1 cellular context compared by ENCODE assay signal in genomic region chr1:1004780-1005697, GRCh38.
TF ChIP-seq lines count a peak whose summit lies in the region.

No MANE protein-coding gene starts in this region.

TF ChIP-seq in HepG2, 621 proteins besides CTCF, POLR2A, EP300 and RAD21 (continued from another document and continues in another):
- peak; percentile 23; the same call in 1 of the 2 replicates for TF ChIP-seq MAZ (IDR thresholded peaks at IDR 0.05; ENCODE audit: borderline replicate concordance, low read depth, low read length)
- peak; percentile 68; the same call in 1 of the 2 replicates for TF ChIP-seq MAZ (CRISPR knock-in tag; IDR thresholded peaks at IDR 0.05; ENCODE audit: low read depth)
- TF ChIP-seq TEAD3 (CRISPR knock-in tag; optimal IDR thresholded peaks at IDR 0.05; ENCODE audit: borderline replicate concordance): peak; percentile 39
- TF ChIP-seq ZNF773 (CRISPR knock-in tag; IDR thresholded peaks at IDR 0.05; ENCODE audit: borderline replicate concordance): no peak
- no peak for TF ChIP-seq NAIF1 (CRISPR knock-in tag; IDR thresholded peaks at IDR 0.05; ENCODE audit: borderline replicate concordance)
- no peak for TF ChIP-seq ZNF382 (CRISPR knock-in tag; IDR thresholded peaks at IDR 0.05; ENCODE audit: borderline replicate concordance)
- TF ChIP-seq ZZZ3 (CRISPR knock-in tag; IDR thresholded peaks at IDR 0.05; ENCODE audit: borderline replicate concordance): no peak
- TF ChIP-seq ATF7-NPFF (CRISPR knock-in tag; IDR thresholded peaks at IDR 0.05; ENCODE audit: low read depth): 0 out of 2 replicates have a peak, but pooled peaks have one; percentile 32
- TF ChIP-seq ZBTB7B (CRISPR knock-in tag; IDR thresholded peaks at IDR 0.05): peak; percentile 78
- no peak; the same call in 1 of the 2 replicates for TF ChIP-seq SSRP1 (CRISPR knock-in tag; IDR thresholded peaks at IDR 0.05)
- peak; percentile 33; the same call in 1 of the 2 replicates for TF ChIP-seq TGIF2 (CRISPR knock-in tag; IDR thresholded peaks at IDR 0.05)
- TF ChIP-seq, protein P1, sequence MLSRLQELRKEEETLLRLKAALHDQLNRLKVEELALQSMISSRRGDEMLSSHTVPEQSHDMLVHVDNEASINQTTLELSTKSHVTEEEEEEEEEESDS (CRISPR knock-in tag; IDR thresholded peaks at IDR 0.05; ENCODE audit: borderline replicate concordance): no peak
- no peak for TF ChIP-seq ZFP62 (CRISPR knock-in tag; IDR thresholded peaks at IDR 0.05)
- TF ChIP-seq, protein P2, sequence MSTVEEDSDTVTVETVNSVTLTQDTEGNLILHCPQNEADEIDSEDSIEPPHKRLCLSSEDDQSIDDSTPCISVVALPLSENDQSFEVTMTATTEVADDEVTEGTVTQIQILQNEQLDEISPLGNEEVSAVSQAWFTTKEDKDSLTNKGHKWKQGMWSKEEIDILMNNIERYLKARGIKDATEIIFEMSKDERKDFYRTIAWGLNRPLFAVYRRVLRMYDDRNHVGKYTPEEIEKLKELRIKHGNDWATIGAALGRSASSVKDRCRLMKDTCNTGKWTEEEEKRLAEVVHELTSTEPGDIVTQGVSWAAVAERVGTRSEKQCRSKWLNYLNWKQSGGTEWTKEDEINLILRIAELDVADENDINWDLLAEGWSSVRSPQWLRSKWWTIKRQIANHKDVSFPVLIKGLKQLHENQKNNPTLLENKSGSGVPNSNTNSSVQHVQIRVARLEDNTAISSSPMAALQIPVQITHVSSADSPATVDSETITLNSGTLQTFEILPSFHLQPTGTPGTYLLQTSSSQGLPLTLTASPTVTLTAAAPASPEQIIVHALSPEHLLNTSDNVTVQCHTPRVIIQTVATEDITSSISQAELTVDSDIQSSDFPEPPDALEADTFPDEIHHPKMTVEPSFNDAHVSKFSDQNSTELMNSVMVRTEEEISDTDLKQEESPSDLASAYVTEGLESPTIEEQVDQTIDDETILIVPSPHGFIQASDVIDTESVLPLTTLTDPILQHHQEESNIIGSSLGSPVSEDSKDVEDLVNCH (CRISPR knock-in tag; IDR thresholded peaks at IDR 0.05): no peak
- no peak for TF ChIP-seq ELF3 (CRISPR knock-in tag; IDR thresholded peaks at IDR 0.05)
- TF ChIP-seq ZNF101 (CRISPR knock-in tag; IDR thresholded peaks at IDR 0.05; ENCODE audit: borderline replicate concordance, low read depth): no peak
- TF ChIP-seq GPBP1L1 (CRISPR knock-in tag; IDR thresholded peaks at IDR 0.05): no peak
- peak; percentile 53 for TF ChIP-seq THAP11 (CRISPR knock-in tag; IDR thresholded peaks at IDR 0.05)
- TF ChIP-seq ONECUT2 (CRISPR knock-in tag; IDR thresholded peaks at IDR 0.05): no peak
- no peak for TF ChIP-seq ZHX2 (IDR thresholded peaks at IDR 0.05; ENCODE audit: low read depth)
- no peak for TF ChIP-seq ZHX2 (CRISPR knock-in tag; IDR thresholded peaks at IDR 0.05; ENCODE audit: borderline replicate concordance)
- TF ChIP-seq ZNF788 (CRISPR knock-in tag; IDR thresholded peaks at IDR 0.05; ENCODE audit: borderline replicate concordance): peak; percentile 59; the same call in 1 of the 2 replicates
- TF ChIP-seq TARDBP (CRISPR knock-in tag; IDR thresholded peaks at IDR 0.05): peak; percentile 63; the same call in 1 of the 2 replicates
- peak; percentile 52 for TF ChIP-seq POLR2AphosphoS5 (IDR thresholded peaks at IDR 0.05; ENCODE audit: low read depth, low read length)
- no peak for TF ChIP-seq RFX3 (CRISPR knock-in tag; IDR thresholded peaks at IDR 0.05)
- no peak for TF ChIP-seq ZNF282 (IDR thresholded peaks at IDR 0.05; ENCODE audit: partially characterized antibody)
- no peak for TF ChIP-seq FLYWCH1 (CRISPR knock-in tag; IDR thresholded peaks at IDR 0.05)
- 0 out of 2 replicates have a peak, but pooled peaks have one; percentile 17 for TF ChIP-seq NFATC3 (CRISPR knock-in tag; IDR thresholded peaks at IDR 0.05)
- no peak for TF ChIP-seq ZNF850 (CRISPR knock-in tag; conservative IDR thresholded peaks at IDR 0.05)
- TF ChIP-seq XRCC5 (optimal IDR thresholded peaks at IDR 0.05; ENCODE audit: low read length): no peak
- TF ChIP-seq, protein P3, sequence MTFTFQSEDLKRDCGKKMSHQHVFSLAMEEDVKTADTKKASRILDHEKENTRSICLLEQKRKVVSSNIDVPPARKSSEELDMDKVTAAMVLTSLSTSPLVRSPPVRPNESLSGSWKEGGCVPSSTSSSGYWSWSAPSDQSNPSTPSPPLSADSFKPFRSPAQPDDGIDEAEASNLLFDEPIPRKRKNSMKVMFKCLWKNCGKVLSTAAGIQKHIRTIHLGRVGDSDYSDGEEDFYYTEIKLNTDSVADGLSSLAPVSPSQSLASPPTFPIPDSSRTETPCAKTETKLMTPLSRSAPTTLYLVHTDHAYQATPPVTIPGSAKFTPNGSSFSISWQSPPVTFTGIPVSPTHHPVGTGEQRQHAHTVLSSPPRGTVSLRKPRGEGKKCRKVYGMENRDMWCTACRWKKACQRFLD (CRISPR knock-in tag; IDR thresholded peaks at IDR 0.05; ENCODE audit: borderline replicate concordance): no peak
- TF ChIP-seq KLF16 (CRISPR knock-in tag; IDR thresholded peaks at IDR 0.05): no peak
- no peak for TF ChIP-seq ZNF484 (CRISPR knock-in tag; IDR thresholded peaks at IDR 0.05; ENCODE audit: borderline replicate concordance, low read depth)
- peak; percentile 82 for TF ChIP-seq HIC2 (CRISPR knock-in tag; IDR thresholded peaks at IDR 0.05; ENCODE audit: low read depth)
- no peak for TF ChIP-seq ZNF256 (CRISPR knock-in tag; conservative IDR thresholded peaks at IDR 0.05)
- TF ChIP-seq ZNF782 (CRISPR knock-in tag; IDR thresholded peaks at IDR 0.05; ENCODE audit: borderline replicate concordance): peak; percentile 82; the same call in 1 of the 2 replicates
- TF ChIP-seq MBD4 (IDR thresholded peaks at IDR 0.05; ENCODE audit: borderline replicate concordance, low read length): no peak
- TF ChIP-seq, protein P4, sequence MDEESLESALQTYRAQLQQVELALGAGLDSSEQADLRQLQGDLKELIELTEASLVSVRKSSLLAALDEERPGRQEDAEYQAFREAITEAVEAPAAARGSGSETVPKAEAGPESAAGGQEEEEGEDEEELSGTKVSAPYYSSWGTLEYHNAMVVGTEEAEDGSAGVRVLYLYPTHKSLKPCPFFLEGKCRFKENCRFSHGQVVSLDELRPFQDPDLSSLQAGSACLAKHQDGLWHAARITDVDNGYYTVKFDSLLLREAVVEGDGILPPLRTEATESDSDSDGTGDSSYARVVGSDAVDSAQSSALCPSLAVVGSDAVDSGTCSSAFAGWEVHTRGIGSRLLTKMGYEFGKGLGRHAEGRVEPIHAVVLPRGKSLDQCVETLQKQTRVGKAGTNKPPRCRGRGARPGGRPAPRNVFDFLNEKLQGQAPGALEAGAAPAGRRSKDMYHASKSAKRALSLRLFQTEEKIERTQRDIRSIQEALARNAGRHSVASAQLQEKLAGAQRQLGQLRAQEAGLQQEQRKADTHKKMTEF (CRISPR knock-in tag; IDR thresholded peaks at IDR 0.05): peak; percentile 40; the same call in 1 of the 2 replicates
- peak; percentile 42; the same call in 1 of the 2 replicates for TF ChIP-seq ZMAT3 (CRISPR knock-in tag; conservative IDR thresholded peaks at IDR 0.05)
- no peak for TF ChIP-seq ZNF496 (CRISPR knock-in tag; IDR thresholded peaks at IDR 0.05; ENCODE audit: insufficient replicate concordance)
- no peak for TF ChIP-seq SRSF1 (optimal IDR thresholded peaks at IDR 0.05; ENCODE audit: low read depth, low read length)
- TF ChIP-seq ZNF879 (CRISPR knock-in tag; IDR thresholded peaks at IDR 0.05): 0 out of 2 replicates have a peak, but pooled peaks have one; percentile 33
- TF ChIP-seq GATAD2A (CRISPR knock-in tag; IDR thresholded peaks at IDR 0.05): peak; percentile 75
- no peak for TF ChIP-seq CENPX (CRISPR knock-in tag; IDR thresholded peaks at IDR 0.05)
- no peak for TF ChIP-seq NONO (IDR thresholded peaks at IDR 0.05)
- TF ChIP-seq NONO (CRISPR knock-in tag; conservative IDR thresholded peaks at IDR 0.05): peak; percentile 79
- peak; percentile 45; the same call in 1 of the 2 replicates for TF ChIP-seq RXRA (CRISPR knock-in tag; IDR thresholded peaks at IDR 0.05)
- 0 out of 2 replicates have a peak, but pooled peaks have one; percentile 81 for TF ChIP-seq ZC3H13 (CRISPR knock-in tag; IDR thresholded peaks at IDR 0.05)
- TF ChIP-seq U2AF1 (optimal IDR thresholded peaks at IDR 0.05; ENCODE audit: low read depth, low read length): no peak
- no peak for TF ChIP-seq ZNF740 (CRISPR knock-in tag; IDR thresholded peaks at IDR 0.05)
- no peak for TF ChIP-seq ZNF354B (CRISPR knock-in tag; IDR thresholded peaks at IDR 0.05)
- no peak for TF ChIP-seq ZFP41 (CRISPR knock-in tag; IDR thresholded peaks at IDR 0.05; ENCODE audit: borderline replicate concordance)
- 0 out of 2 replicates have a peak, but pooled peaks have one; percentile 6 for TF ChIP-seq ZNF383 (CRISPR knock-in tag; IDR thresholded peaks at IDR 0.05; ENCODE audit: borderline replicate concordance)
- no peak for TF ChIP-seq XBP1 (CRISPR knock-in tag; IDR thresholded peaks at IDR 0.05)
